25 cellular contexts compared by ENCODE assay signal in the genomic region with DNA sequence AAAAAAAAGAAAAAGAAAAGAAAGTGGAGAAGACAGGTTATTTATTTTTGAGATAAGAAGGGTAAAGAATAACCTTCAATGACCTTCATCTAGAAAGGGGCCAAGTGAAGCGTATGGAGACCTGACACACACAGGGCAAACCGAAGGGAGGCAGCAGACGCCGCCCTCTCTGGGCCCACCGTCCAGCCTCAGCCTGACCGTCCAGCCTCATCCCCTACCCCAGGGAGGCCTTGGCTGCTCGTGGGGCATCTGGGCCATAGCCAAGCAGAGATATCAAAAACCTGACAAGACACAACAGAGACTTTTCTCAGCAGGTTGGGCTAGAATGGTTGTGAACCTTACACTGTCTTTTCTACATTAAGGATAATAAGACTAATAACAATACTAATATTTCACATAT.
"Had no signal": no experiment of that assay in that cellular context is flagged by ENCODE, and none has a peak within 500 bp of the region (broad histone marks: within the 10 kb centered on the region; RNA-seq: fewer than 3 reads in every experiment).

No MANE protein-coding gene starts in this region.

- H3K27ac ChIP-seq: ovary, prostate gland, sigmoid colon, tibial nerve, vagina had no signal

- H3K4me3 ChIP-seq: lung, mucosa of descending colon, ovary, prostate gland, sigmoid colon, tibial nerve, vagina had no signal

- ATAC-seq: left lobe of liver; mucosa of descending colon; naive thymus-derived CD4-positive, alpha-beta T cell; natural killer cell treated with Interleukin-12 subunit alpha and Interleukin-12 subunit beta and Interleukin-15 and Interleukin-18, amount 100 ng/mL, for 72 hours; right cardiac atrium; stimulated activated memory B cell treated with anti-CD40 and anti-IgM and Interleukin-4, amounts not matched to agents 10 μg/mL and 1 μg/mL and 100 μg/mL, for 72 hours; stimulated activated naive CD8-positive, alpha-beta T cell treated with anti-CD3 and anti-CD28 coated beads, Interleukin-15, amount 100 ng/mL, for 72 hours had no signal

- H3K9me3 ChIP-seq: mucosa of descending colon, ovary, prostate gland, sigmoid colon, tibial nerve, vagina had no signal

- DNase-seq: hypothalamus; immature natural killer cell; midbrain; mucosa of descending colon; naive thymus-derived CD4-positive, alpha-beta T cell; ovary; retina; right cardiac atrium; sigmoid colon; small intestine; stimulated activated CD4-positive, alpha-beta T cell treated with anti-CD3 and anti-CD28 coated beads, Interleukin-1b, Interleukin-23, amount 100 ng/mL, for 48 hours; stimulated activated CD4-positive, alpha-beta T cell treated with anti-CD3 and anti-CD28 coated beads, Interleukin-2, amount 100 ng/mL, for 48 hours; stimulated activated CD4-positive, alpha-beta T cell treated with anti-CD3 and anti-CD28 coated beads, Interleukin-4, amount 100 ng/mL, for 4 hours; stimulated activated CD8-positive, alpha-beta memory T cell treated with anti-CD3 and anti-CD28 coated beads, Interleukin-4, amount 100 ng/mL, for 48 hours; stimulated activated naive CD4-positive, alpha-beta T cell treated with Interleukin-2 at 50 U/mL for 16 hours; stimulated activated naive CD8-positive, alpha-beta T cell treated with anti-CD3 and anti-CD28 coated beads, Interleukin-15, amount 100 ng/mL, for 72 hours; substantia nigra had no signal

- H3K27me3 ChIP-seq: ovary, sigmoid colon, tibial nerve, vagina had no signal

- FAIRE-seq: islet of Langerhans, small intestine had no signal

- H3K36me3 ChIP-seq: ovary, prostate gland, sigmoid colon, tibial nerve, vagina had no signal
